Comparison of ENCODE assay signal across 1 cellular context in the genomic region with DNA sequence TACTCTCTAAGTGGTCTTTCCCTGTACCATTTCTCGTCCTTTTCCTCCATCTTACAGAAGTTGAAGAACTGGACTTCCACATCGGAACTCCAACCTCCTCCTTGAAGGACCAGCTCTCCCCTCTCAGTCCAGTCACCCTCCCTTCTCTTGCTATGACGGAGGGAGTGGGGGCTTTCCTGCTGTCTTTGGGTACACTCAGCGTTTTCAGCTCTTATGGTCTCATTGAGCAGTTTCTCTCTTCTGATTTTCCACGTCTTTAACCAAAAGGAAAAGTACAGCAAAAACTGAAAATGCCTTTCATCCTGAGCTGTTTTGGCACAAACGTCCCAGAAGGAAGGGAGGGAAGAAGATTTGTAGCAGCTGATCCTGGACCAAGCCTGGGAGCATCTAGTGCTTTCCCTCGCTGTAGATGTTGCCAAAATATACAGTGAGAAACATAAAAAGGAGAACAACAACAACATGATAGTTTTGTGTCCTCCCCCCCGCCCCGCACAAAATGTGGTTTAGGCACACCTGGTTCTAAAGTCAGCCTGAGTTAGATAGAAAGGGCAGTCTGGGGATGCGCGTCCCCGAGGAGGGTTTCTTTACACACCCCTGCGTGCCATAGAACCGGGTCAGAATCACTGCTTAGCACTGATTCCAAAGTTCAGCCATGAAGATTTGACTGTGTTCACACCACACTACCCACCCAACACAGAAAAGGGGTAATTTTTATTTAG.
TF ChIP-seq lines count a peak whose summit lies in the region.

No MANE protein-coding gene starts in this region.

TF ChIP-seq in IMR-90, 13 proteins besides CTCF, POLR2A, EP300 and RAD21:
- TF ChIP-seq FOS (IDR thresholded peaks at IDR 0.05; ENCODE audit: low read depth, low read length) (no peak), MXI1 (IDR thresholded peaks at IDR 0.05; ENCODE audit: borderline replicate concordance, low read depth, low read length) (no peak), BHLHE40 (IDR thresholded peaks at IDR 0.05; ENCODE audit: low read depth, low read length) (no peak), SMC3 (IDR thresholded peaks at IDR 0.05; ENCODE audit: low read depth, low read length) (no peak)
- TF ChIP-seq, protein P1, sequence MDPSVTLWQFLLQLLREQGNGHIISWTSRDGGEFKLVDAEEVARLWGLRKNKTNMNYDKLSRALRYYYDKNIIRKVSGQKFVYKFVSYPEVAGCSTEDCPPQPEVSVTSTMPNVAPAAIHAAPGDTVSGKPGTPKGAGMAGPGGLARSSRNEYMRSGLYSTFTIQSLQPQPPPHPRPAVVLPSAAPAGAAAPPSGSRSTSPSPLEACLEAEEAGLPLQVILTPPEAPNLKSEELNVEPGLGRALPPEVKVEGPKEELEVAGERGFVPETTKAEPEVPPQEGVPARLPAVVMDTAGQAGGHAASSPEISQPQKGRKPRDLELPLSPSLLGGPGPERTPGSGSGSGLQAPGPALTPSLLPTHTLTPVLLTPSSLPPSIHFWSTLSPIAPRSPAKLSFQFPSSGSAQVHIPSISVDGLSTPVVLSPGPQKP (IDR thresholded peaks at IDR 0.05; ENCODE audit: borderline replicate concordance, low read depth, low read length), result no peak
TF ChIP-seq in IMR-90: peak in this region for 0.
